In the genomic region with DNA sequence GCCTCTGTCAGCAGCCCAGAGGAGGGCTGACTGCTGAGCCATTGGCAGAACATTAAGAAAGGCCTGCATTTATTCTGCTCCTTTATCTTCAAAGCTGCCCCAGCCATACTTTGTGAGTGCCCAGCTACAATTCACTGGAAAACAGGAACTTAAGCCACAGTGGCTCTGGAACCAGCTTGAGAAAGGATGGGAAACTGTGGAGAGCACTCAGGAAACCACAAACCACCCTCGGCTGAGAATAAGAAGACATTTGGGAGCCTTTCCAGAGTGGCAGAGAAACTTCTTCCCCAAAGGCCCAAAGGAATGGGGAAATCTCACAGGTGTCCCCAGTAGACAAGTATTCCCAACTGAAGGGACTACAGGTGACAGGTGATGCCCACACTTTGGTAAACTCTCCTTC, we compare ENCODE assay signal across 11 cellular contexts. TPM values are rescaled to one million over a fixed set of nuclear protein-coding genes. Genes with fewer than 3 reads are reported as not detected.
DNase-seq lines count a peak whose midpoint lies in the region; ATAC-seq lines count a peak whose summit lies in the region.
"Had no signal": no experiment of that assay in that cellular context is flagged by ENCODE, and none has a peak within 500 bp of the region (broad histone marks: within the 10 kb centered on the region; RNA-seq: fewer than 3 reads in every experiment).

No MANE protein-coding gene starts in this region.

- H3K9me3 Mint-ChIP-seq in activated T-helper 1 cell treated with anti-CD3 and anti-CD28 coated beads, Interleukin-12 subunit alpha, Interleukin-12 subunit beta, Interleukin-2, Interleukin-4 antibody, amounts not matched to agents 30 ng/mL and 10 ng/mL and 1 ng/mL, durations not matched to agents 14 hours and 24 hours and 36 hours = no peaks in the 10 kb centered on the region
- H3K9me3 Mint-ChIP-seq: stimulated activated naive CD8-positive, alpha-beta T cell treated with anti-CD3 and anti-CD28 coated beads, Interleukin-15, Interleukin-2, amounts not matched to agents 100 ng/mL and 50 ng/mL, for 24 hours had no signal

- no peak overlapping the region for H3K9ac ChIP-seq in BLaER1
- H3K9ac ChIP-seq in mucosa of rectum (ENCODE audit: low read depth in 1 of 2, low read length in 2 of 2) = peak overlapping the region in 1 of 2 donors; percentile 66

- H3K4me2 ChIP-seq in BLaER1 = peak overlapping the region; percentile 87

- no peaks in the 10 kb centered on the region for H3K27me3 ChIP-seq in BLaER1
- no peaks in the 10 kb centered on the region for H3K27me3 ChIP-seq in mucosa of rectum (ENCODE audit: control insufficient read depth in 2 of 2, insufficient read depth in 2 of 2, low read length in 2 of 2)

- no peaks in the 10 kb centered on the region for H4K20me1 ChIP-seq in BLaER1

- H3K4me1 ChIP-seq in BLaER1 (peaks cover 79% of the 10 kb centered on the region), mucosa of rectum (ENCODE audit: control insufficient read depth in 2 of 2, insufficient read depth in 2 of 2, low read length in 2 of 2) (peaks cover 41 to 78% of the 10 kb centered on the region in 2 donors)

- intact Hi-C loops in activated T-helper 1 cell treated with anti-CD3 and anti-CD28 coated beads, Interleukin-12 subunit alpha, Interleukin-12 subunit beta, Interleukin-2, Interleukin-4 antibody, amounts not matched to agents 30 ng/mL and 10 ng/mL and 1 ng/mL, durations not matched to agents 14 hours and 24 hours and 36 hours (cut with micrococcal nuclease) = loop anchor here (2.0 kb wide), 2 partner anchors 24 to 42 kb away; no protein-coding TSS in a partner anchor

- H3K27me3 Mint-ChIP-seq in activated T-helper 1 cell treated with anti-CD3 and anti-CD28 coated beads, Interleukin-12 subunit alpha, Interleukin-12 subunit beta, Interleukin-2, Interleukin-4 antibody, amounts not matched to agents 30 ng/mL and 10 ng/mL and 1 ng/mL, durations not matched to agents 14 hours and 24 hours and 36 hours (ENCODE audit: insufficient read depth) = no peaks in the 10 kb centered on the region
- H3K27me3 Mint-ChIP-seq: stimulated activated naive CD8-positive, alpha-beta T cell treated with anti-CD3 and anti-CD28 coated beads, Interleukin-15, Interleukin-2, amounts not matched to agents 100 ng/mL and 50 ng/mL, for 24 hours had no signal

- no peaks in the 10 kb centered on the region for H3K9me3 ChIP-seq in BLaER1
- no peaks in the 10 kb centered on the region for H3K9me3 ChIP-seq in mucosa of rectum (ENCODE audit: control insufficient read depth in 2 of 2, low read length in 2 of 2)

- peaks cover 13% of the 10 kb centered on the region for H3K36me3 Mint-ChIP-seq in activated T-helper 1 cell treated with anti-CD3 and anti-CD28 coated beads, Interleukin-12 subunit alpha, Interleukin-12 subunit beta, Interleukin-2, Interleukin-4 antibody, amounts not matched to agents 30 ng/mL and 10 ng/mL and 1 ng/mL, durations not matched to agents 14 hours and 24 hours and 36 hours (ENCODE audit: low read depth)

- H3K27ac Mint-ChIP-seq in activated T-helper 1 cell treated with anti-CD3 and anti-CD28 coated beads, Interleukin-12 subunit alpha, Interleukin-12 subunit beta, Interleukin-2, Interleukin-4 antibody, amounts not matched to agents 30 ng/mL and 10 ng/mL and 1 ng/mL, durations not matched to agents 14 hours and 24 hours and 36 hours = peak overlapping the region; percentile 96
- H3K27ac Mint-ChIP-seq: stimulated activated naive CD8-positive, alpha-beta T cell treated with anti-CD3 and anti-CD28 coated beads, Interleukin-15, Interleukin-2, amounts not matched to agents 100 ng/mL and 50 ng/mL, for 24 hours had no signal

- H3K4me3 ChIP-seq in BLaER1 (no peak overlapping the region), mucosa of rectum (ENCODE audit: low read length in 2 of 2) (peak overlapping the region; percentile 37 to 59)

- H3K36me3 ChIP-seq in BLaER1 (no peaks in the 10 kb centered on the region), mucosa of rectum (ENCODE audit: control insufficient read depth in 2 of 2, insufficient read depth in 2 of 2, low read length in 2 of 2) (peaks cover 6% of the 10 kb centered on the region in 2 donors)

- DNase-seq in LHCN-M2 (ENCODE audit: low read depth) (peak; percentile 33), dermis blood vessel endothelial cell (no peak), 8988T (no peak), NCI-H1436 treated with DMSO at 0.1 percent for 48 hours (lab: John Stamatoyannopoulos, UW) (no peak)
- no peak for DNase-seq in activated T-helper 1 cell treated with anti-CD3 and anti-CD28 coated beads, Interleukin-12 subunit alpha, Interleukin-12 subunit beta, Interleukin-2, Interleukin-4 antibody, amounts not matched to agents 30 ng/mL and 10 ng/mL and 1 ng/mL, durations not matched to agents 14 hours and 24 hours and 36 hours (ENCODE audit: low spot score)
- DNase-seq: NCI-H510A had no signal

- peak overlapping the region; percentile 58 for H3K4me3 Mint-ChIP-seq in activated T-helper 1 cell treated with anti-CD3 and anti-CD28 coated beads, Interleukin-12 subunit alpha, Interleukin-12 subunit beta, Interleukin-2, Interleukin-4 antibody, amounts not matched to agents 30 ng/mL and 10 ng/mL and 1 ng/mL, durations not matched to agents 14 hours and 24 hours and 36 hours
- H3K4me3 Mint-ChIP-seq: stimulated activated naive CD8-positive, alpha-beta T cell treated with anti-CD3 and anti-CD28 coated beads, Interleukin-15, Interleukin-2, amounts not matched to agents 100 ng/mL and 50 ng/mL, for 24 hours had no signal

- no peak for ATAC-seq in GM21529 (IDR thresholded peaks at IDR 0.05; ENCODE audit: unreplicated experiment)

- peak overlapping the region; percentile 42; the same call in 1 of the 2 replicates for H3K27ac ChIP-seq in BLaER1
- peak overlapping the region; percentile 95 to 96 for H3K27ac ChIP-seq in mucosa of rectum (ENCODE audit: low read depth in 2 of 2, low read length in 2 of 2)

- H3K4me1 Mint-ChIP-seq in activated T-helper 1 cell treated with anti-CD3 and anti-CD28 coated beads, Interleukin-12 subunit alpha, Interleukin-12 subunit beta, Interleukin-2, Interleukin-4 antibody, amounts not matched to agents 30 ng/mL and 10 ng/mL and 1 ng/mL, durations not matched to agents 14 hours and 24 hours and 36 hours (ENCODE audit: low read depth) = peaks cover 82% of the 10 kb centered on the region

RNA-seq across cellular contexts. Expression of a gene that starts 1.8 kb away (rescaled TPM):
- 3.8 and 5.3 TPM in 2 replicates for total RNA-seq in LHCN-M2 (2014; rRNA removed)
- polyA plus RNA-seq in LHCN-M2 (2012) = 2.9 TPM
- 15.8 and 18.3 TPM in 2 replicates for total RNA-seq in activated T-helper 1 cell treated with anti-CD3 and anti-CD28 coated beads, Interleukin-12 subunit alpha, Interleukin-12 subunit beta, Interleukin-2, Interleukin-4 antibody, amounts not matched to agents 30 ng/mL and 10 ng/mL and 1 ng/mL, durations not matched to agents 14 hours and 24 hours and 36 hours
- 1.5 and 1.9 TPM in 2 replicates for total RNA-seq in dermis blood vessel endothelial cell

RNA-seq across cellular contexts. Expression of a gene that starts 24.8 kb away (rescaled TPM):
- total RNA-seq in LHCN-M2 (2014; rRNA removed) (0.77 and 1.0 TPM in 2 replicates), dermis blood vessel endothelial cell (0.33 and 1.0 TPM in 2 replicates)
- 0.33 TPM for polyA plus RNA-seq in LHCN-M2 (2012)
- 501 and 509 TPM in 2 replicates for total RNA-seq in activated T-helper 1 cell treated with anti-CD3 and anti-CD28 coated beads, Interleukin-12 subunit alpha, Interleukin-12 subunit beta, Interleukin-2, Interleukin-4 antibody, amounts not matched to agents 30 ng/mL and 10 ng/mL and 1 ng/mL, durations not matched to agents 14 hours and 24 hours and 36 hours

RNA-seq across cellular contexts. Expression of a gene that starts 54.2 kb away (rescaled TPM):
- total RNA-seq in LHCN-M2 (2014; rRNA removed) (not detected in 2 replicates), dermis blood vessel endothelial cell (not detected in 2 replicates)
- not detected for polyA plus RNA-seq in LHCN-M2 (2012)
- total RNA-seq in activated T-helper 1 cell treated with anti-CD3 and anti-CD28 coated beads, Interleukin-12 subunit alpha, Interleukin-12 subunit beta, Interleukin-2, Interleukin-4 antibody, amounts not matched to agents 30 ng/mL and 10 ng/mL and 1 ng/mL, durations not matched to agents 14 hours and 24 hours and 36 hours = 15.9 and 17.9 TPM in 2 replicates
- total RNA-seq: dermis microvascular lymphatic vessel endothelial cell had no signal

Comparison
In these comparisons a context has a peak if more than half of its experiments do, and no peak if none do; other contexts are left out.
1. RNA of a gene that starts 24.8 kb away (total RNA-seq): 501 to 509 TPM in activated T-helper 1 cell treated with anti-CD3 and anti-CD28 coated beads, Interleukin-12 subunit alpha, Interleukin-12 subunit beta, Interleukin-2, Interleukin-4 antibody, amounts not matched to agents 30 ng/mL and 10 ng/mL and 1 ng/mL, durations not matched to agents 14 hours and 24 hours and 36 hours; 0.77 to 1.0 TPM in LHCN-M2 and 0.33 to 1.0 TPM in dermis blood vessel endothelial cell; every median in the first group is over 100 times any median in the second.
2. RNA of a gene that starts 54.2 kb away (total RNA-seq): 15.9 to 17.9 TPM in activated T-helper 1 cell treated with anti-CD3 and anti-CD28 coated beads, Interleukin-12 subunit alpha, Interleukin-12 subunit beta, Interleukin-2, Interleukin-4 antibody, amounts not matched to agents 30 ng/mL and 10 ng/mL and 1 ng/mL, durations not matched to agents 14 hours and 24 hours and 36 hours; not detected in LHCN-M2 and not detected in dermis blood vessel endothelial cell; every median in the first group is over 10 times any median in the second.